ENCODE assay signal across 12 cellular contexts in genomic region chr9:137243626-137244485, GRCh38. TPM values are rescaled to one million over a fixed set of nuclear protein-coding genes. Genes with fewer than 3 reads are reported as not detected.
A peak's percentile ranks its signal among the peaks of the same experiment; 100 is the strongest.
DNase-seq lines count a peak whose midpoint lies in the region; ATAC-seq and TF ChIP-seq lines count a peak whose summit lies in the region.
"Had no signal": no experiment of that assay in that cellular context is flagged by ENCODE, and none has a peak within 500 bp of the region (broad histone marks: within the 10 kb centered on the region; RNA-seq: fewer than 3 reads in every experiment).

No MANE protein-coding gene starts in this region.

- H3K4me1 ChIP-seq in suprapubic skin = peaks cover 54% of the 10 kb centered on the region

- no peaks in the 10 kb centered on the region; the same call in 1 of the 2 replicates for H3K9me3 ChIP-seq in AG04450 (ENCODE audit: control insufficient read depth, insufficient read depth, low read length)
- H3K9me3 ChIP-seq in suprapubic skin = no peaks in the 10 kb centered on the region

- no peak for DNase-seq in AG04450 (ENCODE audit: low read depth, low spot score)
- DNase-seq in RWPE1 (ENCODE audit: low spot score) = peak; percentile 49
- peak; percentile 36 for DNase-seq in epithelial cell of esophagus (ENCODE audit: low read depth)
- DNase-seq in brain microvascular endothelial cell = no peak
- DNase-seq in suprapubic skin (ENCODE audit: low spot score in 2 of 2) = no peak
- DNase-seq in stimulated activated CD4-positive, alpha-beta T cell treated with anti-CD3 and anti-CD28 coated beads, Interleukin-4, amount 100 ng/mL, for 1 hour = no peak
- DNase-seq: MV-4-11; stimulated activated CD4-positive, alpha-beta T cell treated with anti-CD3 and anti-CD28 coated beads, Interleukin-4, amount 100 ng/mL, for 4 hours had no signal

- POLR2A ChIA-PET in AG04450 (lab: Yijun Ruan, JAX) = interaction anchor here (5.7 kb wide), 1 partner anchor 10 kb away, joined by 146 read pairs; the partner anchor contains the start of genes NELFB and STPG3
- POLR2A ChIA-PET in RWPE1 (lab: Yijun Ruan, JAX; ENCODE audit: low non-redundant PET) = interaction anchor here (1.3 to 1.7 kb wide), 3 partner anchors 9 to 67 kb away, joined by 4 to 8 read pairs (median 7); no protein-coding TSS in a partner anchor

- H3K27ac ChIP-seq in AG04450 (ENCODE audit: low read depth, low read length) (no peak overlapping the region), RWPE1 (peak overlapping the region; percentile 100), brain microvascular endothelial cell (no peak overlapping the region), suprapubic skin (no peak overlapping the region)

- H3K27me3 ChIP-seq in AG04450 (ENCODE audit: control insufficient read depth, insufficient read depth, low read length) (no peaks in the 10 kb centered on the region), brain microvascular endothelial cell (replicated peaks) (no peaks in the 10 kb centered on the region), suprapubic skin (no peaks in the 10 kb centered on the region)

- ATAC-seq in GM21528 (IDR thresholded peaks at IDR 0.05; ENCODE audit: low FRiP score, unreplicated experiment) = no peak
- ATAC-seq: activated CD4-positive, CD25-positive, alpha-beta regulatory T cell treated with anti-CD3 and anti-CD28 coated beads, Interleukin-2, amount 50 U/mL, for 24 hours had no signal

- WGBS in suprapubic skin = 60% methylated on average over 11 of the region's 15 CpGs

- H3K36me3 ChIP-seq in brain microvascular endothelial cell (replicated peaks) = peaks cover 25% of the 10 kb centered on the region
- H3K36me3 ChIP-seq in suprapubic skin = peaks cover 15% of the 10 kb centered on the region

- no peak for TF ChIP-seq EP300 in suprapubic skin (IDR thresholded peaks at IDR 0.05)

- TF ChIP-seq CTCF in AG04450 (IDR thresholded peaks at IDR 0.05; ENCODE audit: low read depth, low read length) = peak; percentile 33
- no peak for TF ChIP-seq CTCF in RWPE1 (conservative IDR thresholded peaks at IDR 0.05; ENCODE audit: low read depth)
- TF ChIP-seq CTCF in epithelial cell of esophagus (IDR thresholded peaks at IDR 0.05; ENCODE audit: insufficient read depth, low read depth, low read length, missing control alignments) = peak; percentile 13
- no peak for TF ChIP-seq CTCF in brain microvascular endothelial cell (IDR thresholded peaks at IDR 0.05; ENCODE audit: low read depth, low read length, missing control alignments)
- TF ChIP-seq CTCF in suprapubic skin (IDR thresholded peaks at IDR 0.05) = no peak

- H3K4me3 ChIP-seq in AG04450 (ENCODE audit: low read depth, low read length) = no peak overlapping the region
- no peak overlapping the region for H3K4me3 ChIP-seq in epithelial cell of esophagus (ENCODE audit: low read length)
- no peak overlapping the region for H3K4me3 ChIP-seq in brain microvascular endothelial cell (ENCODE audit: low read depth, low read length)
- no peak overlapping the region for H3K4me3 ChIP-seq in suprapubic skin

- in situ Hi-C loops in brain microvascular endothelial cell (cut with HindIII; ENCODE audit: low pct_ligation_motif_present, low sequenced_read_pairs) = no loop called here

- CTCF ChIA-PET in AG04450 (lab: Charles Lee) (no interaction called here), RWPE1 (lab: Yijun Ruan, JAX) (interaction anchor here (0.7 to 2.1 kb wide), 3 partner anchors 9 to 842 kb away, joined by 3 to 10 read pairs (median 4); no protein-coding TSS in a partner anchor)

- TF ChIP-seq POLR2A in GM15510 (IDR thresholded peaks at IDR 0.05; ENCODE audit: borderline replicate concordance, extremely low read depth, insufficient read length) = peak; percentile 40
- no peak for TF ChIP-seq POLR2A in suprapubic skin (IDR thresholded peaks at IDR 0.05)

RNA-seq across cellular contexts. Expression of gene TUBB4B, which starts 2.8 kb away (rescaled TPM):
- 223 and 262 TPM in 2 replicates for polyA plus RNA-seq in AG04450 (2011; rRNA removed)
- polyA minus RNA-seq in AG04450 (2011; rRNA and poly(A)+ RNA removed) = 180 and 232 TPM in 2 replicates
- total RNA-seq in suprapubic skin = 100 to 1,000 TPM; 225 to 708 (median 639) TPM

RNA-seq across cellular contexts. Expression of gene STPG3, which starts 7.2 kb away (rescaled TPM):
- not detected in 2 replicates for polyA plus RNA-seq in AG04450 (2011; rRNA removed)
- polyA minus RNA-seq in AG04450 (2011; rRNA and poly(A)+ RNA removed) = not detected in 2 replicates
- 1 to 10 TPM in 1 of 4 donors, not detected in 3; 1.2 TPM for total RNA-seq in suprapubic skin
- total RNA-seq: dermis microvascular lymphatic vessel endothelial cell had no signal

RNA-seq across cellular contexts. Expression of gene NELFB, which starts 11.3 kb away (rescaled TPM):
- polyA plus RNA-seq in AG04450 (2011; rRNA removed) = 27.1 and 38.7 TPM in 2 replicates
- 21.9 and 23.5 TPM in 2 replicates for polyA minus RNA-seq in AG04450 (2011; rRNA and poly(A)+ RNA removed)
- 10 to 100 TPM; 45.0 to 54.2 (median 50.9) TPM for total RNA-seq in suprapubic skin

RNA-seq across cellular contexts. Expression of gene SLC34A3, which starts 13.2 kb away (rescaled TPM):
- not detected in 2 replicates for polyA plus RNA-seq in AG04450 (2011; rRNA removed)
- not detected in 2 replicates for polyA minus RNA-seq in AG04450 (2011; rRNA and poly(A)+ RNA removed)
- total RNA-seq in suprapubic skin = under 1 TPM in 1 of 4 donors, not detected in 3; 0.34 TPM
- total RNA-seq: dermis microvascular lymphatic vessel endothelial cell had no signal

RNA-seq across cellular contexts. Expression of gene RNF224, which starts 16.6 kb away (rescaled TPM):
- not detected in 2 replicates for polyA plus RNA-seq in AG04450 (2011; rRNA removed)
- not detected in 2 replicates for polyA minus RNA-seq in AG04450 (2011; rRNA and poly(A)+ RNA removed)
- 1 to 10 TPM in 3 of 4 donors, under 1 TPM in 1; 0.34 to 2.0 (median 1.1) TPM for total RNA-seq in suprapubic skin

Comparison
In these comparisons a context has a peak if more than half of its experiments do, and no peak if none do; other contexts are left out.
1. DNase-seq: peak in RWPE1 (single experiment) and epithelial cell of esophagus (single experiment); none in AG04450 (single experiment), brain microvascular endothelial cell (single experiment), suprapubic skin (0 of 2) and stimulated activated CD4-positive, alpha-beta T cell treated with anti-CD3 and anti-CD28 coated beads, Interleukin-4, amount 100 ng/mL, for 1 hour (single experiment).
2. CTCF ChIP-seq: peak in AG04450 (single experiment) and epithelial cell of esophagus (single experiment); none in RWPE1 (single experiment), brain microvascular endothelial cell (single experiment) and suprapubic skin (0 of 2).